ENCODE assay signal across 11 cellular contexts in genomic region chr7:148153611-148154010, GRCh38.
A peak's percentile ranks its signal among the peaks of the same experiment; 100 is the strongest.
DNase-seq lines count a peak whose midpoint lies in the region; ATAC-seq and TF ChIP-seq lines count a peak whose summit lies in the region.
"Had no signal": no experiment of that assay in that cellular context is flagged by ENCODE, and none has a peak within 500 bp of the region (broad histone marks: within the 10 kb centered on the region; RNA-seq: fewer than 3 reads in every experiment).

No MANE protein-coding gene starts in this region.

- no peak overlapping the region for H3K27ac Mint-ChIP-seq in natural killer cell treated with Interleukin-12 subunit alpha and Interleukin-12 subunit beta and Interleukin-15 and Interleukin-18, amount 100 ng/mL, for 72 hours
- H3K27ac Mint-ChIP-seq in natural killer cell, result no peak overlapping the region
- peak overlapping the region; percentile 62 for H3K27ac Mint-ChIP-seq in mesothelial cell of epicardium
- H3K27ac Mint-ChIP-seq in activated naive CD8-positive, alpha-beta T cell treated with anti-CD3 and anti-CD28 coated beads for 36 hours, result no peak overlapping the region
- H3K27ac Mint-ChIP-seq: naive thymus-derived CD8-positive, alpha-beta T cell; stimulated activated naive B cell treated with anti-CD40 and anti-IgM and Interleukin-4, amounts not matched to agents 10 μg/mL and 1 μg/mL and 100 μg/mL, for 72 hours had no signal

- no peaks in the 10 kb centered on the region for H3K4me1 Mint-ChIP-seq in natural killer cell treated with Interleukin-12 subunit alpha and Interleukin-12 subunit beta and Interleukin-15 and Interleukin-18, amount 100 ng/mL, for 72 hours (ENCODE audit: low read depth in 2 of 2)
- H3K4me1 Mint-ChIP-seq in natural killer cell, result no peaks in the 10 kb centered on the region
- peaks cover 37% of the 10 kb centered on the region for H3K4me1 Mint-ChIP-seq in mesothelial cell of epicardium
- H3K4me1 Mint-ChIP-seq in activated naive CD8-positive, alpha-beta T cell treated with anti-CD3 and anti-CD28 coated beads for 36 hours, result no peaks in the 10 kb centered on the region
- H3K4me1 Mint-ChIP-seq: naive thymus-derived CD8-positive, alpha-beta T cell; stimulated activated naive B cell treated with anti-CD40 and anti-IgM and Interleukin-4, amounts not matched to agents 10 μg/mL and 1 μg/mL and 100 μg/mL, for 72 hours had no signal

- TF ChIP-seq CTCF in natural killer cell (IDR thresholded peaks at IDR 0.05) (no peak), mesothelial cell of epicardium (IDR thresholded peaks at IDR 0.05; ENCODE audit: unreplicated experiment) (no peak), GM20000 (IDR thresholded peaks at IDR 0.05; ENCODE audit: extremely low read depth, missing control alignments) (no peak)

- no peak for DNase-seq in natural killer cell treated with Interleukin-12 subunit alpha and Interleukin-12 subunit beta and Interleukin-15 and Interleukin-18, amount 100 ng/mL, for 72 hours (ENCODE audit: low spot score)
- no peak for DNase-seq in natural killer cell
- peak; percentile 82 to 90 for DNase-seq in cerebellar nuclear complex (lab: John Stamatoyannopoulos, UW)
- DNase-seq in mesothelial cell of epicardium (ENCODE audit: low spot score in 2 of 2, unreplicated experiment in 2 of 2), result no peak
- DNase-seq in NCI-H2107 treated with DMSO at 0.1 percent for 48 hours (lab: John Stamatoyannopoulos, UW; ENCODE audit: unreplicated experiment), result no peak
- no peak for DNase-seq in GM20000 (ENCODE audit: low spot score)
- no peak for DNase-seq in activated naive CD8-positive, alpha-beta T cell treated with anti-CD3 and anti-CD28 coated beads for 36 hours
- DNase-seq: naive thymus-derived CD8-positive, alpha-beta T cell; PC-3; stimulated activated naive B cell treated with anti-CD40 and anti-IgM and Interleukin-4, amounts not matched to agents 10 μg/mL and 1 μg/mL and 100 μg/mL, for 72 hours had no signal

- peaks cover 7% of the 10 kb centered on the region in 2 donors for H3K27me3 Mint-ChIP-seq in natural killer cell treated with Interleukin-12 subunit alpha and Interleukin-12 subunit beta and Interleukin-15 and Interleukin-18, amount 100 ng/mL, for 72 hours
- H3K27me3 Mint-ChIP-seq in natural killer cell (ENCODE audit: low read depth in 2 of 2) (peaks cover 0 to 5% of the 10 kb centered on the region in 2 donors), mesothelial cell of epicardium (ENCODE audit: low read depth) (no peaks in the 10 kb centered on the region)
- H3K27me3 Mint-ChIP-seq in activated naive CD8-positive, alpha-beta T cell treated with anti-CD3 and anti-CD28 coated beads for 36 hours, result no peaks in the 10 kb centered on the region

- intact Hi-C loops in natural killer cell (cut with micrococcal nuclease), result no loop called here

- no peaks in the 10 kb centered on the region for H3K36me3 Mint-ChIP-seq in natural killer cell treated with Interleukin-12 subunit alpha and Interleukin-12 subunit beta and Interleukin-15 and Interleukin-18, amount 100 ng/mL, for 72 hours
- no peaks in the 10 kb centered on the region for H3K36me3 Mint-ChIP-seq in natural killer cell
- H3K36me3 Mint-ChIP-seq in mesothelial cell of epicardium, result peaks cover 4% of the 10 kb centered on the region
- no peaks in the 10 kb centered on the region for H3K36me3 Mint-ChIP-seq in activated naive CD8-positive, alpha-beta T cell treated with anti-CD3 and anti-CD28 coated beads for 36 hours
- H3K36me3 Mint-ChIP-seq: stimulated activated naive B cell treated with anti-CD40 and anti-IgM and Interleukin-4, amounts not matched to agents 10 μg/mL and 1 μg/mL and 100 μg/mL, for 72 hours had no signal

- peak; percentile 44 to 48 for ATAC-seq in natural killer cell treated with Interleukin-12 subunit alpha and Interleukin-12 subunit beta and Interleukin-15 and Interleukin-18, amount 100 ng/mL, for 72 hours
- ATAC-seq in natural killer cell, result no peak
- ATAC-seq in HG03439 (IDR thresholded peaks at IDR 0.05; ENCODE audit: unreplicated experiment), result no peak
- ATAC-seq: PC-3; stimulated activated naive B cell treated with anti-CD40 and anti-IgM and Interleukin-4, amounts not matched to agents 10 μg/mL and 1 μg/mL and 100 μg/mL, for 72 hours had no signal

- no peak overlapping the region for H3K4me3 Mint-ChIP-seq in natural killer cell treated with Interleukin-12 subunit alpha and Interleukin-12 subunit beta and Interleukin-15 and Interleukin-18, amount 100 ng/mL, for 72 hours
- H3K4me3 Mint-ChIP-seq in natural killer cell (no peak overlapping the region), mesothelial cell of epicardium (no peak overlapping the region)
- no peak overlapping the region for H3K4me3 Mint-ChIP-seq in activated naive CD8-positive, alpha-beta T cell treated with anti-CD3 and anti-CD28 coated beads for 36 hours
- H3K4me3 Mint-ChIP-seq: naive thymus-derived CD8-positive, alpha-beta T cell; stimulated activated naive B cell treated with anti-CD40 and anti-IgM and Interleukin-4, amounts not matched to agents 10 μg/mL and 1 μg/mL and 100 μg/mL, for 72 hours had no signal

- no peaks in the 10 kb centered on the region for H3K9me3 Mint-ChIP-seq in natural killer cell treated with Interleukin-12 subunit alpha and Interleukin-12 subunit beta and Interleukin-15 and Interleukin-18, amount 100 ng/mL, for 72 hours
- H3K9me3 Mint-ChIP-seq in natural killer cell, result peaks cover 0 to 4% of the 10 kb centered on the region in 2 donors
- peaks cover 8% of the 10 kb centered on the region for H3K9me3 Mint-ChIP-seq in mesothelial cell of epicardium
- peaks cover 2% of the 10 kb centered on the region for H3K9me3 Mint-ChIP-seq in activated naive CD8-positive, alpha-beta T cell treated with anti-CD3 and anti-CD28 coated beads for 36 hours

Comparison
In these comparisons a context has a peak if more than half of its experiments do, and no peak if none do; other contexts are left out.
1. ATAC-seq: peak in natural killer cell treated with Interleukin-12 subunit alpha and Interleukin-12 subunit beta and Interleukin-15 and Interleukin-18, amount 100 ng/mL, for 72 hours (2 of 2); none in natural killer cell (0 of 3) and HG03439 (single experiment).
2. DNase-seq: peak in cerebellar nuclear complex (2 of 2); none in natural killer cell treated with Interleukin-12 subunit alpha and Interleukin-12 subunit beta and Interleukin-15 and Interleukin-18, amount 100 ng/mL, for 72 hours (single experiment), natural killer cell (single experiment), mesothelial cell of epicardium (0 of 2), NCI-H2107 treated with DMSO at 0.1 percent for 48 hours (single experiment), GM20000 (single experiment) and activated naive CD8-positive, alpha-beta T cell treated with anti-CD3 and anti-CD28 coated beads for 36 hours (single experiment).